In genomic region chr15:28113426-28114113, GRCh38 we compare ENCODE assay signal across 19 cellular contexts. TPM values are rescaled to one million over a fixed set of nuclear protein-coding genes. Genes with fewer than 3 reads are reported as not detected.
DNase-seq lines count a peak whose midpoint lies in the region; ATAC-seq, FAIRE-seq and TF ChIP-seq lines count a peak whose summit lies in the region.
"Had no signal": no experiment of that assay in that cellular context is flagged by ENCODE, and none has a peak within 500 bp of the region (broad histone marks: within the 10 kb centered on the region; RNA-seq: fewer than 3 reads in every experiment).

No MANE protein-coding gene starts in this region.

- H3K4me1 Mint-ChIP-seq in endodermal cell: no peaks in the 10 kb centered on the region

- intact Hi-C loops in K562 (cut with micrococcal nuclease): no loop called here
- intact Hi-C loops in aorta (cut with DNase I): no loop called here

- no peak overlapping the region for H3K4me3 Mint-ChIP-seq in endodermal cell
- H3K4me3 Mint-ChIP-seq: H9 had no signal

- H3K36me3 Mint-ChIP-seq in endodermal cell (ENCODE audit: low read depth): peaks cover 65% of the 10 kb centered on the region

- H2BK120ac ChIP-seq in neuronal stem cell (ENCODE audit: low read depth, low read length): no peak overlapping the region

- ATAC-seq in K562 (no peak), aorta (ENCODE audit: low FRiP score) (no peak), GM21515 (IDR thresholded peaks at IDR 0.05; ENCODE audit: unreplicated experiment) (no peak)

- no peak overlapping the region for H2BK15ac ChIP-seq in neuronal stem cell (ENCODE audit: low read length)

- no peak overlapping the region for H3K4ac ChIP-seq in neuronal stem cell (ENCODE audit: low read length)

- in situ Hi-C loops in K562 (cut with MboI): no loop called here

- no peak for FAIRE-seq in K562 (lab: Jason Lieb, UNC)

- no peaks in the 10 kb centered on the region for H3K9me3 Mint-ChIP-seq in endodermal cell
- H3K9me3 Mint-ChIP-seq: H9 had no signal

- H3K4me2 ChIP-seq in K562 (ENCODE audit: insufficient read depth, low read length) (no peak overlapping the region), neuronal stem cell (ENCODE audit: insufficient read depth, low read length, poor library complexity, severe bottlenecking) (no peak overlapping the region)
- H3K4me2 ChIP-seq: BLaER1 treated with 17β-estradiol and CSF1 and Interleukin-3, amounts not matched to agents 10 nM and 100 nM had no signal

- 94% methylated on average over 15 of the region's 23 CpGs for WGBS in K562 (ENCODE audit: insufficient coverage, low coverage, missing lambda C conversion rate)
- 95 to 97% methylated on average over 17 to 23 of the region's 23 CpGs for WGBS in endodermal cell (ENCODE audit: insufficient coverage in 1 of 2, insufficient read length in 1 of 2), 2 experiments
- no CpG with 5 or more reads among the region's 23 CpGs for WGBS in neuronal stem cell (ENCODE audit: extremely low coverage in 2 of 2, insufficient read length in 2 of 2, insufficient replicate concordance in 1 of 2), 2 donors
- 94 to 95% methylated on average over 23 of the region's 23 CpGs for WGBS in aorta, 2 donors

- H3K9ac ChIP-seq in K562 (ENCODE audit: insufficient read depth in 1 of 2, low read depth in 2 of 2, low read length in 2 of 2) (no peak overlapping the region; a peak in 1 of 4 replicates), endodermal cell (ENCODE audit: extremely low read depth, low read length, poor library complexity, severe bottlenecking) (no peak overlapping the region), neuronal stem cell (ENCODE audit: low read depth, low read length, poor library complexity) (no peak overlapping the region)
- H3K9ac ChIP-seq: BLaER1 treated with 17β-estradiol and CSF1 and Interleukin-3, amounts not matched to agents 10 nM and 100 nM had no signal

- peak overlapping the region; percentile 1 for H4K8ac ChIP-seq in neuronal stem cell (ENCODE audit: low read depth, low read length)

- H3K79me1 ChIP-seq in neuronal stem cell (ENCODE audit: low read depth, low read length): peaks cover 3% of the 10 kb centered on the region

- H3K36me3 ChIP-seq in K562 (ENCODE audit: control insufficient read depth, insufficient read depth, low read length) (peaks cover 73% of the 10 kb centered on the region; the same call in 2 of the 3 replicates), endodermal cell (ENCODE audit: control insufficient read depth, insufficient read depth, low read length) (peaks cover 78% of the 10 kb centered on the region), neuronal stem cell (replicated peaks in 1 of 2; ENCODE audit: control insufficient read depth in 2 of 2, insufficient read depth in 2 of 2, low read length in 2 of 2) (peaks cover 57 to 86% of the 10 kb centered on the region in 2 donors), aorta (ENCODE audit: control insufficient read depth in 1 of 2, insufficient read depth in 2 of 2, low read length in 1 of 2) (peaks cover 0 to 11% of the 10 kb centered on the region in 2 donors)

- H3K23ac ChIP-seq in neuronal stem cell (ENCODE audit: low read depth, low read length, poor library complexity): no peak overlapping the region

- no peak overlapping the region for H2BK12ac ChIP-seq in neuronal stem cell (ENCODE audit: low read length)

- no peaks in the 10 kb centered on the region for H3K9me3 ChIP-seq in K562 (replicated peaks; ENCODE audit: control insufficient read depth, insufficient read depth, low read depth, low read length)
- H3K9me3 ChIP-seq in endodermal cell (ENCODE audit: control insufficient read depth, low read length): no peaks in the 10 kb centered on the region
- peaks cover 0 to 5% of the 10 kb centered on the region in 2 donors for H3K9me3 ChIP-seq in neuronal stem cell (replicated peaks in 1 of 2; ENCODE audit: control insufficient read depth in 2 of 2, insufficient read depth in 1 of 2, low read depth in 1 of 2, low read length in 2 of 2)
- H3K9me3 ChIP-seq in aorta (ENCODE audit: control insufficient read depth, low read length): no peaks in the 10 kb centered on the region
- H3K9me3 ChIP-seq: BLaER1 treated with 17β-estradiol and CSF1 and Interleukin-3, amounts not matched to agents 10 nM and 100 nM; Peyer's patch; SJSA1 had no signal

- no peak for TF ChIP-seq RAD21 in K562 (CRISPR knock-in tag; conservative IDR thresholded peaks at IDR 0.05 in 1 of 2, IDR thresholded peaks at IDR 0.05 in 1 of 2)

- H3K27me3 ChIP-seq in K562 (ENCODE audit: control insufficient read depth in 2 of 2, insufficient read depth in 2 of 2, low read length in 2 of 2) (no peaks in the 10 kb centered on the region), endodermal cell (ENCODE audit: control insufficient read depth, insufficient read depth, low read length, poor library complexity, severe bottlenecking) (no peaks in the 10 kb centered on the region), neuronal stem cell (ENCODE audit: control insufficient read depth in 3 of 3, insufficient read depth in 3 of 3, low read depth in 1 of 3, low read length in 3 of 3) (no peaks in the 10 kb centered on the region), aorta (ENCODE audit: control insufficient read depth in 1 of 2, insufficient read depth in 2 of 2, low read length in 1 of 2) (no peaks in the 10 kb centered on the region)
- H3K27me3 ChIP-seq: Peyer's patch, SJSA1 had no signal

- CTCF ChIA-PET in K562 (lab: Yijun Ruan, JAX; ENCODE audit: low intra/inter-chr PET ratio): no interaction called here

- DNase-seq in K562 (ENCODE audit: extremely low read depth in 1 of 4, low spot score in 3 of 4) (no peak), endodermal cell (peak; percentile 31), neuronal stem cell (ENCODE audit: low spot score) (no peak), superior temporal gyrus (ENCODE audit: extremely low spot score) (peak; percentile 31), aorta (no peak)
- no peak for DNase-seq in stimulated activated CD4-positive, alpha-beta T cell treated with anti-CD3 and anti-CD28 coated beads, Interleukin-1b, Interleukin-23, amount 100 ng/mL, for 48 hours
- DNase-seq: DMS79 treated with DMSO at 0.1 percent for 48 hours; H9; MM.1S; NCI-H1092; NCI-H1436 treated with DMSO at 0.1 percent for 48 hours; NCI-H2029 treated with DMSO at 0.1 percent for 48 hours; NCI-H510A; NCI-H748 treated with DMSO at 0.1 percent for 48 hours; NK-92 treated with Interleukin-12 subunit alpha and Interleukin-12 subunit beta, amount 100 ng/mL, for 24 hours; Peyer's patch had no signal

- peak overlapping the region; percentile 40 for H3K14ac ChIP-seq in neuronal stem cell (ENCODE audit: low read length)

- H4K91ac ChIP-seq in neuronal stem cell (ENCODE audit: low read depth, low read length, poor library complexity): peak overlapping the region; percentile 25

- TF ChIP-seq EP300 in K562 (IDR thresholded peaks at IDR 0.05; ENCODE audit: low read length): no peak

- no peaks in the 10 kb centered on the region; the same call in 1 of the 2 replicates for H4K20me1 ChIP-seq in K562 (replicated peaks; ENCODE audit: control insufficient read depth, insufficient read depth, low read length)

- no peak overlapping the region for H3K27ac ChIP-seq in K562 (ENCODE audit: extremely low read depth, low read depth, low read length)
- H3K27ac ChIP-seq in endodermal cell (ENCODE audit: low read depth, low read length): no peak overlapping the region
- no peak overlapping the region for H3K27ac ChIP-seq in neuronal stem cell (replicated peaks; ENCODE audit: low read length)
- no peak overlapping the region for H3K27ac ChIP-seq in aorta (ENCODE audit: low read depth in 1 of 2, low read length in 2 of 2)
- H3K27ac ChIP-seq: BLaER1 treated with 17β-estradiol and CSF1 and Interleukin-3, amounts not matched to agents 10 nM and 100 nM; Peyer's patch; SJSA1 had no signal

- no peak overlapping the region for H2BK5ac ChIP-seq in neuronal stem cell (ENCODE audit: low read length)

- H3K18ac ChIP-seq in neuronal stem cell (ENCODE audit: low read length): no peak overlapping the region

- H3K79me2 ChIP-seq in K562 (ENCODE audit: control insufficient read depth, insufficient read depth, low read length): no peaks in the 10 kb centered on the region

- BruUV-seq in K562 (replicated peaks; lab: Mats Ljungman, UMichigan): no TSS peak

- TF ChIP-seq POLR2A in K562 (conservative IDR thresholded peaks at IDR 0.05): no peak

- H3K9me1 ChIP-seq in K562 (ENCODE audit: control insufficient read depth, insufficient read depth, low read length): no peaks in the 10 kb centered on the region

- H3K4me3 ChIP-seq in K562: no peak overlapping the region
- no peak overlapping the region for H3K4me3 ChIP-seq in endodermal cell (ENCODE audit: low read length)
- peak overlapping the region in 1 of 2 donors; percentile 38 for H3K4me3 ChIP-seq in neuronal stem cell (ENCODE audit: low read length in 2 of 2)
- H3K4me3 ChIP-seq in aorta (ENCODE audit: low read length in 2 of 2): no peak overlapping the region
- H3K4me3 ChIP-seq: BLaER1 treated with 17β-estradiol and CSF1 and Interleukin-3, amounts not matched to agents 10 nM and 100 nM; Peyer's patch; SJSA1 had no signal

- H3K4me1 ChIP-seq in K562 (replicated peaks in 1 of 2; ENCODE audit: control insufficient read depth in 2 of 2, insufficient read depth in 2 of 2, low read length in 2 of 2) (peaks cover 0 to 7% of the 10 kb centered on the region in 2 experiments; a peak in 1 of 5 replicates), endodermal cell (ENCODE audit: control insufficient read depth, insufficient read depth, low read length) (no peaks in the 10 kb centered on the region), neuronal stem cell (ENCODE audit: control insufficient read depth in 2 of 2, insufficient read depth in 1 of 2, low read depth in 1 of 2, low read length in 2 of 2) (no peaks in the 10 kb centered on the region), aorta (ENCODE audit: control insufficient read depth in 1 of 2, insufficient read depth in 2 of 2, low read length in 2 of 2) (no peaks in the 10 kb centered on the region)
- H3K4me1 ChIP-seq: Peyer's patch, SJSA1 had no signal

- H3K27ac Mint-ChIP-seq in endodermal cell: no peak overlapping the region

- no peak for TF ChIP-seq CTCF in K562 (IDR thresholded peaks at IDR 0.05 in 2 of 3, conservative IDR thresholded peaks at IDR 0.05 in 1 of 3; ENCODE audit: insufficient read depth in 2 of 3, low read depth in 1 of 3, low read length in 3 of 3)
- no peak for TF ChIP-seq CTCF in endodermal cell (conservative IDR thresholded peaks at IDR 0.05)

- POLR2A ChIA-PET in K562 (lab: Yijun Ruan, JAX): interaction anchor here (1.6 kb wide), 1 partner anchor 10 kb away, joined by 4 read pairs; no protein-coding TSS in a partner anchor

- peak overlapping the region; percentile 49 for H2AK5ac ChIP-seq in neuronal stem cell (ENCODE audit: low read depth, low read length)

- H2AFZ ChIP-seq in K562 (ENCODE audit: low read depth, low read length) (no peak overlapping the region), neuronal stem cell (ENCODE audit: low read length) (no peak overlapping the region)

- peaks cover 2% of the 10 kb centered on the region for H3K27me3 Mint-ChIP-seq in endodermal cell (ENCODE audit: insufficient read depth)

RNA-seq across cellular contexts. Expression of gene OCA2, which starts 14.5 kb away (rescaled TPM):
- 1.2 and 2.4 TPM in 2 replicates for total RNA-seq in K562 (2011; cell fraction: chromatin; rRNA removed; ENCODE audit: low replicate concordance)
- 1.5 and 1.6 TPM in 2 replicates for total RNA-seq in K562 (2011; cell fraction: nucleolus; rRNA removed)
- total RNA-seq in K562 (2011; cell fraction: nucleoplasm; rRNA removed): 1.1 and 1.3 TPM in 2 replicates
- total RNA-seq in K562 (2014; rRNA removed) (0.09 and 0.24 TPM in 2 replicates), K562 (2014; rRNA removed; fragmentation: Illumina TruSeq; extraction: Trizol) (0.06 and 0.36 TPM in 2 replicates), K562 (2015; rRNA removed; fragmentation: Illumina TruSeq; extraction: Trizol) (0.14 and 0.26 TPM in 2 replicates), K562 (2021) (0.47 and 1.5 TPM in 2 replicates), endodermal cell (under 1 TPM; 0.29 to 0.84 TPM), aorta (1 to 10 TPM; 3.0 to 4.0 TPM)
- polyA plus RNA-seq in K562 (2011; rRNA removed) (0.59 and 0.61 TPM in 2 replicates), K562 (2014; fragmentation: Illumina TruSeq; extraction: Trizol) (0.19 and 0.21 TPM in 2 replicates), K562 (2014; fragmentation: Nextera tagmentation; extraction: Ambion mirVana) (under 1 TPM in 1 of 2 experiments, not detected in 1; 0.07 TPM), K562 (2014; rRNA removed) (0.13 and 0.57 TPM in 2 replicates), aorta (1 to 10 TPM; 1.6 to 1.9 TPM)
- 0.27 and 0.31 TPM in 2 replicates for polyA plus RNA-seq in K562 (2011; cell fraction: cytosol; rRNA removed)
- 1.2 and 1.4 TPM in 2 replicates for polyA plus RNA-seq in K562 (2011; cell fraction: nucleus; rRNA removed)
- 0.33 and 0.47 TPM in 2 replicates for polyA plus RNA-seq in K562 (2012)
- 0.42 and 0.63 TPM in 2 replicates for polyA minus RNA-seq in K562 (2011; rRNA and poly(A)+ RNA removed)
- not detected in 2 replicates for polyA minus RNA-seq in K562 (2011; cell fraction: cytosol; rRNA and poly(A)+ RNA removed)
- polyA minus RNA-seq in K562 (2011; cell fraction: nucleus; rRNA and poly(A)+ RNA removed): 0.67 TPM in 2 replicates
- 1.1 TPM for polyA plus RNA-seq in endodermal cell (2013, experiment 1 of 2)
- 0.79 TPM for polyA plus RNA-seq in endodermal cell (2013, experiment 2 of 2)
- polyA plus RNA-seq in neuronal stem cell (2013, experiment 1 of 2): 0.81 TPM
- 0.75 TPM for polyA plus RNA-seq in neuronal stem cell (2013, experiment 2 of 2)

Comparison
In these comparisons a context has a peak if more than half of its experiments do, and no peak if none do; other contexts are left out.
1. DNase-seq: peak in endodermal cell (single experiment) and superior temporal gyrus (single experiment); none in K562 (0 of 4), neuronal stem cell (single experiment), aorta (0 of 2) and stimulated activated CD4-positive, alpha-beta T cell treated with anti-CD3 and anti-CD28 coated beads, Interleukin-1b, Interleukin-23, amount 100 ng/mL, for 48 hours (single experiment).